Comparison of ENCODE assay signal across 19 cellular contexts in genomic region chr17:27109346-27109745, GRCh38.
A peak's percentile ranks its signal among the peaks of the same experiment; 100 is the strongest.
DNase-seq lines count a peak whose midpoint lies in the region; ATAC-seq and TF ChIP-seq lines count a peak whose summit lies in the region.
"Had no signal": no experiment of that assay in that cellular context is flagged by ENCODE, and none has a peak within 500 bp of the region (broad histone marks: within the 10 kb centered on the region; RNA-seq: fewer than 3 reads in every experiment).

No MANE protein-coding gene starts in this region.

- in situ Hi-C loops in mammary epithelial cell (cut with MboI; ENCODE audit: low sequenced_read_pairs in 2 of 2): no loop called here

- H3K4me3 ChIP-seq in mammary epithelial cell (replicated peaks in 1 of 3; ENCODE audit: insufficient read depth in 1 of 3, low read depth in 2 of 3, low read length in 3 of 3) (no peak overlapping the region), breast epithelium (no peak overlapping the region), RWPE2 (ENCODE audit: severe bottlenecking) (no peak overlapping the region), epithelial cell of esophagus (ENCODE audit: low read length) (no peak overlapping the region)
- H3K4me3 ChIP-seq: BLaER1 treated with 17β-estradiol and CSF1 and Interleukin-3, amounts not matched to agents 10 nM and 100 nM had no signal

- no peak overlapping the region for H3K4me2 ChIP-seq in mammary epithelial cell (ENCODE audit: insufficient read depth, low read depth, low read length)
- H3K4me2 ChIP-seq: BLaER1 treated with 17β-estradiol and CSF1 and Interleukin-3, amounts not matched to agents 10 nM and 100 nM had no signal

- H3K27me3 ChIP-seq in mammary epithelial cell (ENCODE audit: insufficient read depth, low read length) (no peaks in the 10 kb centered on the region), breast epithelium (no peaks in the 10 kb centered on the region), RWPE2 (ENCODE audit: insufficient read depth, poor library complexity, severe bottlenecking) (peaks cover 4% of the 10 kb centered on the region)
- H3K27me3 ChIP-seq: BE2C; BLaER1 treated with 17β-estradiol and CSF1 and Interleukin-3, amounts not matched to agents 10 nM and 100 nM had no signal

- no peaks in the 10 kb centered on the region for H4K20me1 ChIP-seq in mammary epithelial cell (ENCODE audit: insufficient read depth, low read length)
- H4K20me1 ChIP-seq: BLaER1 treated with 17β-estradiol and CSF1 and Interleukin-3, amounts not matched to agents 10 nM and 100 nM had no signal

- no peak overlapping the region for H3K9ac ChIP-seq in mammary epithelial cell (ENCODE audit: insufficient read depth, low read length)
- H3K9ac ChIP-seq: BLaER1 treated with 17β-estradiol and CSF1 and Interleukin-3, amounts not matched to agents 10 nM and 100 nM had no signal

- dilution Hi-C loops in mammary epithelial cell (cut with HindIII; ENCODE audit: low sequenced_read_pairs): no loop called here

- H3K79me2 ChIP-seq in mammary epithelial cell (ENCODE audit: insufficient read depth, low read length): no peaks in the 10 kb centered on the region

- TF ChIP-seq POLR2A in breast epithelium (IDR thresholded peaks at IDR 0.05): no peak

- BruUV-seq in mammary epithelial cell (replicated peaks; lab: Mats Ljungman, UMichigan): no TSS peak

- H3K36me3 ChIP-seq in mammary epithelial cell (ENCODE audit: insufficient read depth, low read length) (no peaks in the 10 kb centered on the region), breast epithelium (no peaks in the 10 kb centered on the region), RWPE2 (ENCODE audit: low read depth) (no peaks in the 10 kb centered on the region)
- H3K36me3 ChIP-seq: BE2C; BLaER1 treated with 17β-estradiol and CSF1 and Interleukin-3, amounts not matched to agents 10 nM and 100 nM had no signal

- intact Hi-C loops in mammary epithelial cell (cut with micrococcal nuclease) (no loop called here), breast epithelium (cut with DNase I; ENCODE audit: low total_unique reads) (no loop called here)

- peak; percentile 7 for DNase-seq in mammary epithelial cell
- DNase-seq in breast epithelium (ENCODE audit: low spot score in 2 of 2): no peak
- DNase-seq in RWPE2 (ENCODE audit: low spot score): no peak
- peak; percentile 18 for DNase-seq in epithelial cell of esophagus (ENCODE audit: low read depth)
- no peak for DNase-seq in dermis blood vessel endothelial cell
- DNase-seq in amygdala (lab: John Stamatoyannopoulos, UW): no peak
- DNase-seq: ACHN; AML-193; BE2C; CD4-positive, alpha-beta T cell; CD8-positive, alpha-beta memory T cell; DMS 273 treated with DMSO at 0.1 percent for 48 hours; DMS79 treated with DMSO at 0.1 percent for 48 hours; GF-D8; H7; HCEC 1CT had no signal

- H3K9me3 ChIP-seq in mammary epithelial cell (replicated peaks; ENCODE audit: insufficient read depth, low read length) (no peaks in the 10 kb centered on the region), breast epithelium (no peaks in the 10 kb centered on the region), RWPE2 (ENCODE audit: severe bottlenecking) (no peaks in the 10 kb centered on the region)
- H3K9me3 ChIP-seq: BE2C; BLaER1 treated with 17β-estradiol and CSF1 and Interleukin-3, amounts not matched to agents 10 nM and 100 nM had no signal

- H3K27ac ChIP-seq in mammary epithelial cell (ENCODE audit: insufficient read depth, low read depth, low read length) (no peak overlapping the region), breast epithelium (no peak overlapping the region), RWPE2 (ENCODE audit: poor library complexity, severe bottlenecking) (no peak overlapping the region)
- H3K27ac ChIP-seq: 22Rv1; BLaER1 treated with 17β-estradiol and CSF1 and Interleukin-3, amounts not matched to agents 10 nM and 100 nM had no signal

- H2AFZ ChIP-seq in mammary epithelial cell (ENCODE audit: low read depth, low read length): no peak overlapping the region

- CTCF ChIA-PET in mammary epithelial cell (lab: Charles Lee; ENCODE audit: low non-redundant PET): no interaction called here

- ATAC-seq in RWPE2 (ENCODE audit: low read depth): peak; percentile 40; the same call in 1 of the 3 replicates
- no peak for ATAC-seq in GM21825 (IDR thresholded peaks at IDR 0.05; ENCODE audit: unreplicated experiment)

- TF ChIP-seq CTCF in mammary epithelial cell (conservative IDR thresholded peaks at IDR 0.05 in 1 of 2, IDR thresholded peaks at IDR 0.05 in 1 of 2; ENCODE audit: extremely low read depth in 1 of 2, insufficient read depth in 1 of 2, low read depth in 1 of 2, low read length in 2 of 2) (no peak), breast epithelium (IDR thresholded peaks at IDR 0.05) (no peak), RWPE2 (IDR thresholded peaks at IDR 0.05; ENCODE audit: poor library complexity, severe bottlenecking) (no peak), epithelial cell of esophagus (IDR thresholded peaks at IDR 0.05; ENCODE audit: insufficient read depth, low read depth, low read length, missing control alignments) (no peak)

- H3K4me1 ChIP-seq in mammary epithelial cell (ENCODE audit: insufficient read depth, low read length): no peaks in the 10 kb centered on the region
- no peaks in the 10 kb centered on the region for H3K4me1 ChIP-seq in breast epithelium
- no peaks in the 10 kb centered on the region for H3K4me1 ChIP-seq in RWPE2 (ENCODE audit: insufficient read depth, poor library complexity, severe bottlenecking)
- H3K4me1 ChIP-seq: BE2C; BLaER1 treated with 17β-estradiol and CSF1 and Interleukin-3, amounts not matched to agents 10 nM and 100 nM had no signal

Comparison
In these comparisons a context has a peak if more than half of its experiments do, and no peak if none do; other contexts are left out.
1. DNase-seq: peak in mammary epithelial cell (single experiment) and epithelial cell of esophagus (single experiment); none in breast epithelium (0 of 2), RWPE2 (single experiment), dermis blood vessel endothelial cell (single experiment) and amygdala (0 of 56).